28 cellular contexts compared by ENCODE assay signal in genomic region chr13:39402221-39402620, GRCh38.
"Had no signal": no experiment of that assay in that cellular context is flagged by ENCODE, and none has a peak within 500 bp of the region (broad histone marks: within the 10 kb centered on the region; RNA-seq: fewer than 3 reads in every experiment).

No MANE protein-coding gene starts in this region.

- H3K4me3 Mint-ChIP-seq: dendritic cell treated with granulocyte-macrophage colony-stimulating factor and Interleukin-4, amounts not matched to agents 40 ng/mL and 50 ng/mL, for 4 days; endodermal cell; memory B cell; natural killer cell; neural crest cell; stimulated activated naive B cell treated with anti-CD40 and anti-IgM and Interleukin-4, amounts not matched to agents 10 μg/mL and 1 μg/mL and 100 μg/mL, for 72 hours; stimulated activated naive CD8-positive, alpha-beta T cell treated with anti-CD3 and anti-CD28 coated beads, Interleukin-15, Interleukin-2, amounts not matched to agents 100 ng/mL and 50 ng/mL, for 24 hours had no signal

- H3K27me3 Mint-ChIP-seq: dendritic cell treated with granulocyte-macrophage colony-stimulating factor and Interleukin-4, amounts not matched to agents 40 ng/mL and 50 ng/mL, for 4 days; stimulated activated naive B cell treated with anti-CD40 and anti-IgM and Interleukin-4, amounts not matched to agents 10 μg/mL and 1 μg/mL and 100 μg/mL, for 72 hours had no signal

- H3K27me3 ChIP-seq: colonic mucosa, gastrocnemius medialis, ovary, right lobe of liver, tibial nerve, upper lobe of right lung, vagina had no signal

- H3K9me3 ChIP-seq: colonic mucosa, gastrocnemius medialis, ovary, right lobe of liver, thoracic aorta, tibial nerve, upper lobe of right lung, vagina had no signal

- H3K4me3 ChIP-seq: colonic mucosa, gastrocnemius medialis, lung, ovary, right lobe of liver, thoracic aorta, tibial nerve, upper lobe of right lung, vagina had no signal

- H3K9me3 Mint-ChIP-seq: dendritic cell treated with granulocyte-macrophage colony-stimulating factor and Interleukin-4, amounts not matched to agents 40 ng/mL and 50 ng/mL, for 4 days; stimulated activated naive B cell treated with anti-CD40 and anti-IgM and Interleukin-4, amounts not matched to agents 10 μg/mL and 1 μg/mL and 100 μg/mL, for 72 hours; stimulated activated naive CD8-positive, alpha-beta T cell treated with anti-CD3 and anti-CD28 coated beads, Interleukin-15, Interleukin-2, amounts not matched to agents 100 ng/mL and 50 ng/mL, for 24 hours had no signal

- H3K27ac ChIP-seq: colonic mucosa, epithelial cell of prostate, gastrocnemius medialis, ovary, right lobe of liver, thoracic aorta, tibial nerve, upper lobe of right lung, vagina had no signal

- H3K36me3 ChIP-seq: colonic mucosa, gastrocnemius medialis, ovary, right lobe of liver, thoracic aorta, tibial nerve, upper lobe of right lung, vagina had no signal

- H3K27ac Mint-ChIP-seq: dendritic cell treated with granulocyte-macrophage colony-stimulating factor and Interleukin-4, amounts not matched to agents 40 ng/mL and 50 ng/mL, for 4 days; endodermal cell; memory B cell; natural killer cell; stimulated activated naive B cell treated with anti-CD40 and anti-IgM and Interleukin-4, amounts not matched to agents 10 μg/mL and 1 μg/mL and 100 μg/mL, for 72 hours; stimulated activated naive CD8-positive, alpha-beta T cell treated with anti-CD3 and anti-CD28 coated beads, Interleukin-15, Interleukin-2, amounts not matched to agents 100 ng/mL and 50 ng/mL, for 24 hours had no signal

- FAIRE-seq: keratinocyte, small intestine had no signal

- H3K4me1 Mint-ChIP-seq: memory B cell; natural killer cell; stimulated activated naive B cell treated with anti-CD40 and anti-IgM and Interleukin-4, amounts not matched to agents 10 μg/mL and 1 μg/mL and 100 μg/mL, for 72 hours had no signal

- ATAC-seq: esophagus mucosa; gastrocnemius medialis; natural killer cell; right lobe of liver; stimulated activated naive B cell treated with anti-CD40 and anti-IgM and Interleukin-4, amounts not matched to agents 10 μg/mL and 1 μg/mL and 100 μg/mL, for 72 hours; upper lobe of right lung had no signal

- H3K36me3 Mint-ChIP-seq: memory B cell; natural killer cell; stimulated activated naive B cell treated with anti-CD40 and anti-IgM and Interleukin-4, amounts not matched to agents 10 μg/mL and 1 μg/mL and 100 μg/mL, for 72 hours had no signal

- DNase-seq: colonic mucosa; effector CD8-positive, alpha-beta T cell; endodermal cell; foreskin fibroblast; gastrocnemius medialis; head of caudate nucleus; natural killer cell; nucleus accumbens; ovary; posterior cingulate gyrus; retina; right lobe of liver; small intestine; stimulated activated CD4-positive, alpha-beta T cell treated with anti-CD3 and anti-CD28 coated beads, Interleukin-15, amount 100 ng/mL, for 24 hours; stimulated activated CD4-positive, alpha-beta T cell treated with anti-CD3 and anti-CD28 coated beads, Interleukin-2, amount 100 ng/mL, for 48 hours; stimulated activated naive B cell treated with anti-CD40 and anti-IgM and Interleukin-4, amounts not matched to agents 10 μg/mL and 1 μg/mL and 100 μg/mL, for 72 hours; upper lobe of right lung had no signal

- H3K4me1 ChIP-seq: colonic mucosa, right lobe of liver, upper lobe of right lung had no signal
